ENCODE assay signal across 8 cellular contexts in the genomic region with DNA sequence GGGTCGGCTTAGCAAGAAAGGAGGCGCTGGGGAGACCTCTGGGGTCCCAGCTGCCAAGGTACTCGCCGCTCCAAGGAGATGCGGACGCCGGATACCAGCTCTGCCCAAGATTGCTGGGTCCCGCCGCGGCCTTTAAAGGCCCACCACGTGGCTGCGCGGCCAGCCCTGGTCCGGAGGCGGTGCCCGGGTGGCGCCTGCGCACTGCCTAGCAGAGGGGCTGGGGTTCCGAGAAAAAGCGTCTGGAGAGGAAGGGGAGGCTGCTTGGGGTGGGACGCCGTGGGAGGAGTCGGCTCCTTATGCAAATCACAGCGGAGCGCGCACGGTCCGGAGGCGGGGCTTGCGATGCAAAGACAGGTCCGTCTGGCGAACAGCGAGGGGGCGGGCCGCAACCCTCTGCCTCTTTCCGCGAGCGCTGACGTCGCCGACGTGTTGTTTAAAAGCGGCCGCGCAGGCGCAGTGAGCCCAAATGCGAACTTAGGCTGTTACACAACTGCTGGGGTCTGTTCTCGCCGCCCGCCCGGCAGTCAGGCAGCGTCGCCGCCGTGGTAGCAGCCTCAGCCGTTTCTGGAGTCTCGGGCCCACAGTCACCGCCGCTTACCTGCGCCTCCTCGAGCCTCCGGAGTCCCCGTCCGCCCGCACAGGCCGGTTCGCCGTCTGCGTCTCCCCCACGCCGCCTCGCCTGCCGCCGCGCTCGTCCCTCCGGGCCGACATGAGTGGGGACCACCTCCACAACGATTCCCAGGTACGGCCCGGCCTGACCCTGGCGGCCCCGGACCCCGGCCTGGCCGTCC. TPM values are rescaled to one million over a fixed set of nuclear protein-coding genes. Genes with fewer than 3 reads are reported as not detected.
DNase-seq lines count a peak whose midpoint lies in the region; TF ChIP-seq lines count a peak whose summit lies in the region.

A gene (plus strand): TSS at position 464 of the 791 bp plus-strand sequence. CDS start 246 bp downstream, at position 710.

- peak within 1 kb of the TSS; percentile 92 to 99 (median 96) for H3K4me3 Mint-ChIP-seq in nephron
- H3K4me3 Mint-ChIP-seq in stimulated activated naive CD8-positive, alpha-beta T cell treated with anti-CD3 and anti-CD28 coated beads, Interleukin-15, Interleukin-2, amounts not matched to agents 100 ng/mL and 50 ng/mL, for 24 hours = peak within 1 kb of the TSS; percentile 91

- peaks cover 48% of the 10 kb centered on the region for H3K4me1 Mint-ChIP-seq in nephron
- H3K4me1 Mint-ChIP-seq in stimulated activated naive CD8-positive, alpha-beta T cell treated with anti-CD3 and anti-CD28 coated beads, Interleukin-15, Interleukin-2, amounts not matched to agents 100 ng/mL and 50 ng/mL, for 24 hours (ENCODE audit: low read depth) = peaks cover 48% of the 10 kb centered on the region

- H3K4me3 ChIP-seq in H7 (ENCODE audit: insufficient read depth, low read depth, low read length) (peak within 1 kb of the TSS; percentile 97), fibroblast of pulmonary artery (replicated peaks; ENCODE audit: low read depth, low read length) (peak within 1 kb of the TSS; percentile 71)

- TF ChIP-seq CTCF in fibroblast of pulmonary artery (IDR thresholded peaks at IDR 0.05; ENCODE audit: low read length, missing control alignments) = no peak
- no peak for TF ChIP-seq CTCF in nephron (IDR thresholded peaks at IDR 0.05; ENCODE audit: unreplicated experiment in 3 of 3)

- DNase-seq in ELF-1 (ENCODE audit: low read depth, low spot score) (peak; percentile 100), H7 (peak; percentile 100), M059J (ENCODE audit: low read depth) (peak; percentile 100), SHP77 (lab: John Stamatoyannopoulos, UW) (peak; percentile 97 to 98), fibroblast of pulmonary artery (ENCODE audit: low read depth) (peak; percentile 100)
- DNase-seq in activated effector memory CD4-positive, alpha-beta T cell treated with Interleukin-2 at 50 U/mL for 16 hours = peak; percentile 99

- H3K27ac Mint-ChIP-seq in nephron = peak within 1 kb of the TSS; percentile 97 to 100 (median 98)
- H3K27ac Mint-ChIP-seq in stimulated activated naive CD8-positive, alpha-beta T cell treated with anti-CD3 and anti-CD28 coated beads, Interleukin-15, Interleukin-2, amounts not matched to agents 100 ng/mL and 50 ng/mL, for 24 hours = peak within 1 kb of the TSS; percentile 91

- H3K27me3 ChIP-seq in H7 (ENCODE audit: control insufficient read depth, insufficient read depth, low read length) = no peaks in the 10 kb centered on the region; the same call in 1 of the 2 replicates

- peaks cover 25% of the 10 kb centered on the region for H3K36me3 Mint-ChIP-seq in nephron (ENCODE audit: low read depth)
- H3K36me3 Mint-ChIP-seq in stimulated activated naive CD8-positive, alpha-beta T cell treated with anti-CD3 and anti-CD28 coated beads, Interleukin-15, Interleukin-2, amounts not matched to agents 100 ng/mL and 50 ng/mL, for 24 hours (ENCODE audit: low read depth) = peaks cover 37% of the 10 kb centered on the region

- no peaks in the 10 kb centered on the region for H3K9me3 Mint-ChIP-seq in nephron
- no peaks in the 10 kb centered on the region for H3K9me3 Mint-ChIP-seq in stimulated activated naive CD8-positive, alpha-beta T cell treated with anti-CD3 and anti-CD28 coated beads, Interleukin-15, Interleukin-2, amounts not matched to agents 100 ng/mL and 50 ng/mL, for 24 hours

- H3K27me3 Mint-ChIP-seq in nephron (ENCODE audit: low read depth) = peaks cover 3% of the 10 kb centered on the region
- no peaks in the 10 kb centered on the region for H3K27me3 Mint-ChIP-seq in stimulated activated naive CD8-positive, alpha-beta T cell treated with anti-CD3 and anti-CD28 coated beads, Interleukin-15, Interleukin-2, amounts not matched to agents 100 ng/mL and 50 ng/mL, for 24 hours

- H3K36me3 ChIP-seq in H7 (replicated peaks; ENCODE audit: control insufficient read depth, insufficient read depth, low read length) = no peaks in the 10 kb centered on the region; the same call in none of the 2 replicates

RNA-seq across cellular contexts. Expression of the gene that starts here (rescaled TPM):
- total RNA-seq in H7 (2014; rRNA removed; shearing (Covaris generic)) = 16.0 and 22.9 TPM in 2 replicates
- total RNA-seq in M059J (2014; rRNA removed; shearing (Covaris generic)) = 20.1 and 49.9 TPM in 2 replicates

Comparison
In these comparisons a context has a peak if more than half of its experiments do, and no peak if none do; other contexts are left out.
1. Peak in every context shown above with its lines: DNase-seq and H3K4me3 ChIP-seq.